ENCODE assay signal across 29 cellular contexts in genomic region chr19:56084835-56085536, GRCh38. TPM values are rescaled to one million over a fixed set of nuclear protein-coding genes. Genes with fewer than 3 reads are reported as not detected.
DNase-seq lines count a peak whose midpoint lies in the region; ATAC-seq, FAIRE-seq and TF ChIP-seq lines count a peak whose summit lies in the region.
"Had no signal": no experiment of that assay in that cellular context is flagged by ENCODE, and none has a peak within 500 bp of the region (broad histone marks: within the 10 kb centered on the region; RNA-seq: fewer than 3 reads in every experiment).

No MANE protein-coding gene starts in this region.

- H4K20me1 ChIP-seq in SK-N-SH (ENCODE audit: insufficient read depth) (peaks cover 48% of the 10 kb centered on the region), H1 (replicated peaks in 1 of 2; ENCODE audit: control insufficient read depth in 1 of 2, insufficient read depth in 2 of 2, low read length in 2 of 2) (peaks cover 19 to 20% of the 10 kb centered on the region in 2 experiments)

- H3K23me2 ChIP-seq in H1 (ENCODE audit: low read depth, low read length): peaks cover 7% of the 10 kb centered on the region

- H3K79me1 ChIP-seq in H1 (ENCODE audit: low read depth, low read length): peaks cover 4% of the 10 kb centered on the region

- DNase-seq in SK-N-SH: peak; percentile 21
- no peak for DNase-seq in H1 (ENCODE audit: low read depth in 1 of 2, low spot score in 2 of 2)
- peak; percentile 59 for DNase-seq in spleen
- no peak for DNase-seq in NCI-H1417 treated with DMSO at 0.1 percent for 48 hours (lab: John Stamatoyannopoulos, UW)
- DNase-seq in stimulated activated naive CD4-positive, alpha-beta T cell (lab: John Stamatoyannopoulos, UW): no peak
- DNase-seq: activated CD4-positive, alpha-beta T cell treated with anti-CD3 and anti-CD28 coated beads, Interleukin-2, amount 50 U/mL, for 48 hours; activated CD4-positive, CD25-positive, alpha-beta regulatory T cell treated with anti-CD3 and anti-CD28 coated beads, Interleukin-2, amount 50 U/mL, for 72 hours; activated naive CD4-positive, alpha-beta T cell treated with Interleukin-2 at 50 U/mL for 16 hours; AML-193; CD4-positive, CD25-positive, alpha-beta regulatory T cell; central memory CD4-positive, alpha-beta T cell; head of caudate nucleus; left ventricle myocardium inferior; NCI-H1092; NCI-H1694 treated with DMSO at 0.1 percent for 48 hours; NCI-H510A treated with DMSO at 0.1 percent for 48 hours; PC-3; psoas muscle; T-helper 17 cell had no signal

- TF ChIP-seq EP300 in SK-N-SH (IDR thresholded peaks at IDR 0.05; ENCODE audit: borderline replicate concordance in 1 of 2, low read depth in 1 of 2, low read length in 1 of 2) (no peak), H1 (IDR thresholded peaks at IDR 0.05; ENCODE audit: borderline replicate concordance in 1 of 2, low read depth in 2 of 2, low read length in 2 of 2) (no peak)

- no peak for TF ChIP-seq POLR2A in H1 (IDR thresholded peaks at IDR 0.05; ENCODE audit: control extremely low read depth in 1 of 2, low read depth in 2 of 2, low read length in 2 of 2)
- TF ChIP-seq POLR2A in spleen (IDR thresholded peaks at IDR 0.05): no peak

- H3K27ac ChIP-seq in SK-N-SH (ENCODE audit: low read depth in 2 of 2, low read length in 1 of 2): no peak overlapping the region
- H3K27ac ChIP-seq in HUES64 (ENCODE audit: low read depth, low read length): no peak overlapping the region; the same call in 1 of the 2 replicates
- H3K27ac ChIP-seq in H1 (ENCODE audit: low read depth, low read length): no peak overlapping the region
- H3K27ac ChIP-seq in spleen: peak overlapping the region in 1 of 8 donors; percentile 65
- H3K27ac ChIP-seq: left ventricle myocardium inferior, psoas muscle, upper lobe of left lung had no signal

- no peak overlapping the region; the same call in 1 of the 2 replicates for H4K8ac ChIP-seq in H1 (ENCODE audit: extremely low read depth, insufficient read depth, low read length)

- H3K27me3 ChIP-seq in SK-N-SH (ENCODE audit: insufficient read depth): no peaks in the 10 kb centered on the region
- H3K27me3 ChIP-seq in HUES64 (ENCODE audit: insufficient read depth, low read length): 0 out of 2 replicates have a peak, but pooled peaks cover 3% of the 10 kb centered on the region
- no peaks in the 10 kb centered on the region for H3K27me3 ChIP-seq in H1 (replicated peaks in 1 of 4; ENCODE audit: control insufficient read depth in 3 of 4, extremely low read depth in 1 of 4, insufficient read depth in 3 of 4, low read length in 3 of 4)
- H3K27me3 ChIP-seq in spleen (replicated peaks in 1 of 7): peaks cover 0 to 4% (median 0%) of the 10 kb centered on the region in 7 donors
- H3K27me3 ChIP-seq: adrenal gland, upper lobe of left lung had no signal

- no peak overlapping the region for H3K4ac ChIP-seq in H1 (replicated peaks; ENCODE audit: insufficient read length, low read depth, low read length)

- H2BK12ac ChIP-seq in H1 (ENCODE audit: low read depth, low read length): no peak overlapping the region

- TF ChIP-seq RAD21 in SK-N-SH (IDR thresholded peaks at IDR 0.05; ENCODE audit: low read length) (no peak), H1 (IDR thresholded peaks at IDR 0.05 in 1 of 2, conservative IDR thresholded peaks at IDR 0.05 in 1 of 2; ENCODE audit: low read depth in 2 of 2, low read length in 2 of 2) (no peak)

- no peak overlapping the region for H4K91ac ChIP-seq in H1 (replicated peaks; ENCODE audit: insufficient read length, low read length)

- H3K9me3 ChIP-seq in SK-N-SH (no peaks in the 10 kb centered on the region), HUES64 (ENCODE audit: insufficient read depth, low read depth, low read length) (no peaks in the 10 kb centered on the region), H1 (ENCODE audit: insufficient read depth in 2 of 2, low read depth in 1 of 2, low read length in 1 of 2) (no peaks in the 10 kb centered on the region), spleen (no peaks in the 10 kb centered on the region)
- H3K9me3 ChIP-seq: adrenal gland, left ventricle myocardium inferior, psoas muscle, upper lobe of left lung had no signal

- H3K56ac ChIP-seq in H1 (replicated peaks; ENCODE audit: insufficient read length, low read depth, low read length): no peak overlapping the region

- H2BK5ac ChIP-seq in H1 (ENCODE audit: low read depth, low read length): peak overlapping the region; percentile 41

- no peak for FAIRE-seq in H1 (lab: Jason Lieb, UNC)
- FAIRE-seq: A204.1, keratinocyte, TTC549 had no signal

- H3K23ac ChIP-seq in H1 (ENCODE audit: insufficient read length): no peak overlapping the region

- ATAC-seq in SK-N-SH treated with all-trans-retinoic acid at 6 μM for 48 hours (no peak), HG02852 (IDR thresholded peaks at IDR 0.05; ENCODE audit: unreplicated experiment) (no peak)
- ATAC-seq: PC-3; Right ventricle myocardium inferior; stimulated activated memory B cell treated with anti-CD40 and anti-IgM and Interleukin-4, amounts not matched to agents 10 μg/mL and 1 μg/mL and 100 μg/mL, for 72 hours; T-helper 17 cell had no signal

- H4K5ac ChIP-seq in H1 (ENCODE audit: insufficient read length, low read depth, low read length): no peak overlapping the region

- TF ChIP-seq CTCF in SK-N-SH (IDR thresholded peaks at IDR 0.05): no peak
- no peak for TF ChIP-seq CTCF in H1 (IDR thresholded peaks at IDR 0.05; ENCODE audit: control extremely low read depth in 1 of 3, insufficient read depth in 1 of 3, low read depth in 1 of 3, low read length in 3 of 3)
- TF ChIP-seq CTCF in spleen (IDR thresholded peaks at IDR 0.05 in 8 of 11, conservative IDR thresholded peaks at IDR 0.05 in 3 of 11): no peak

- H3K4me2 ChIP-seq in SK-N-SH: no peak overlapping the region
- H3K4me2 ChIP-seq in H1 (ENCODE audit: insufficient read depth in 1 of 2, low read depth in 2 of 2, low read length in 2 of 2): no peak overlapping the region

- no peak overlapping the region for H3K14ac ChIP-seq in H1 (ENCODE audit: insufficient read length)

- intact Hi-C loops in spleen (cut with DNase I; ENCODE audit: low total_unique reads): no loop called here

- H2BK120ac ChIP-seq in H1 (replicated peaks; ENCODE audit: low read depth, low read length): no peak overlapping the region

- no peak overlapping the region for H2BK15ac ChIP-seq in H1 (ENCODE audit: low read length)

- H3F3A ChIP-seq in SK-N-SH (replicated peaks; ENCODE audit: insufficient read depth): peaks cover 10% of the 10 kb centered on the region

- H3K79me2 ChIP-seq in SK-N-SH (ENCODE audit: insufficient read depth) (peaks cover 6% of the 10 kb centered on the region; the same call in 1 of the 2 replicates), H1 (ENCODE audit: control insufficient read depth in 1 of 2, insufficient read depth in 2 of 2, low read length in 2 of 2) (peaks cover 0 to 10% of the 10 kb centered on the region in 2 experiments; a peak in 1 of 4 replicates)

- H3K18ac ChIP-seq in H1 (ENCODE audit: extremely low read depth, low read length): no peak overlapping the region

- H3K9ac ChIP-seq in SK-N-SH (no peak overlapping the region), HUES64 (ENCODE audit: low read depth, low read length) (peak overlapping the region; percentile 24; the same call in 1 of the 2 replicates), H1 (replicated peaks in 1 of 4; ENCODE audit: extremely low read depth in 1 of 4, low read depth in 3 of 4, low read length in 3 of 4) (no peak overlapping the region)

- H3K9me2 ChIP-seq in SK-N-SH: no peaks in the 10 kb centered on the region

- WGBS in SK-N-SH (ENCODE audit: low lambda C conversion rate): 78% methylated on average over 16 of the region's 18 CpGs
- WGBS in HUES64: 83% methylated on average over 18 of the region's 18 CpGs
- WGBS in H1 (ENCODE audit: extremely low coverage in 1 of 2, insufficient coverage in 1 of 2, insufficient read length in 1 of 2, insufficient replicate concordance in 2 of 2, low coverage in 1 of 2, low lambda C conversion rate in 2 of 2, missing lambda C conversion rate in 1 of 2), 2 experiments: 88% methylated on average over 16 of the region's 18 CpGs; no CpG with 5 or more reads in 1 of the 2 experiments
- WGBS in spleen, 5 donors: 70 to 87% (median 82%) methylated on average over 6 to 18 of the region's 18 CpGs

- H2BK20ac ChIP-seq in H1 (ENCODE audit: low read length): no peak overlapping the region

- CTCF ChIA-PET in SK-N-SH (lab: Yijun Ruan, JAX): interaction anchor here (0.9 to 2.9 kb wide), 7 partner anchors 8 to 248 kb away, joined by 3 to 18 read pairs (median 3); no protein-coding TSS in a partner anchor
- CTCF ChIA-PET in H1 (lab: Charles Lee; ENCODE audit: partially characterized antibody): interaction anchor here (0.9 to 4.4 kb wide), 9 partner anchors 9 to 225 kb away, joined by 3 to 20 read pairs (median 5); no protein-coding TSS in a partner anchor

- 0 out of 2 replicates have a peak overlapping the region, but pooled peaks have one; percentile 19 for H2AK5ac ChIP-seq in H1 (ENCODE audit: low read depth, low read length)

- POLR2A ChIA-PET in SK-N-SH (lab: Yijun Ruan, JAX) (no interaction called here), H1 (lab: Charles Lee; ENCODE audit: partially characterized antibody) (interaction anchor here (0.8 to 2.2 kb wide), 8 partner anchors 20 to 283 kb away, joined by 3 to 5 read pairs (median 4); partner anchors contain the start of gene ZNF787)

- peaks cover 0 to 19% of the 10 kb centered on the region in 2 experiments for H3K36me3 ChIP-seq in SK-N-SH (replicated peaks in 1 of 2; ENCODE audit: control insufficient read depth in 1 of 2, insufficient read depth in 2 of 2, low read length in 1 of 2)
- peaks cover 17% of the 10 kb centered on the region; the same call in 1 of the 2 replicates for H3K36me3 ChIP-seq in HUES64 (ENCODE audit: insufficient read depth, low read length)
- peaks cover 2 to 11% (median 6%) of the 10 kb centered on the region in 4 experiments; a peak in 3 of 8 replicates for H3K36me3 ChIP-seq in H1 (ENCODE audit: control insufficient read depth in 2 of 4, insufficient read depth in 4 of 4, low read length in 3 of 4)
- H3K36me3 ChIP-seq in spleen: peaks cover 0 to 54% (median 27%) of the 10 kb centered on the region in 6 donors

- H3K4me3 ChIP-seq in SK-N-SH (ENCODE audit: low read depth in 2 of 2, low read length in 1 of 2): no peak overlapping the region
- no peak overlapping the region for H3K4me3 ChIP-seq in HUES64 (ENCODE audit: low read length)
- H3K4me3 ChIP-seq in H1 (ENCODE audit: extremely low read depth in 1 of 4, insufficient read depth in 2 of 4, low read depth in 3 of 4, low read length in 4 of 4): no peak overlapping the region
- no peak overlapping the region for H3K4me3 ChIP-seq in spleen
- H3K4me3 ChIP-seq: adrenal gland, left ventricle myocardium inferior, psoas muscle, upper lobe of left lung had no signal

- H3K4me1 ChIP-seq in SK-N-SH (ENCODE audit: control insufficient read depth in 1 of 2, insufficient read depth in 2 of 2, low read depth in 1 of 2, low read length in 1 of 2): peaks cover 0 to 6% of the 10 kb centered on the region in 2 experiments; a peak in 1 of 4 replicates
- H3K4me1 ChIP-seq in HUES64 (ENCODE audit: insufficient read depth, low read length): peaks cover 6% of the 10 kb centered on the region
- peaks cover 0 to 14% (median 7%) of the 10 kb centered on the region in 4 experiments; a peak in 6 of 7 replicates for H3K4me1 ChIP-seq in H1 (replicated peaks in 1 of 4; ENCODE audit: control insufficient read depth in 3 of 4, insufficient read depth in 4 of 4, low read length in 3 of 4)
- H3K4me1 ChIP-seq in spleen: peaks cover 12 to 72% (median 34%) of the 10 kb centered on the region in 6 donors

- H2AFZ ChIP-seq in SK-N-SH (ENCODE audit: low read depth) (no peak overlapping the region), H1 (ENCODE audit: low read length) (no peak overlapping the region)

RNA-seq across cellular contexts. Expression of gene ZNF787, which starts 36.1 kb away (rescaled TPM):
- polyA plus RNA-seq in SK-N-SH (2012; rRNA removed) (14.3 and 16.0 TPM in 2 replicates), H1 (2011; rRNA removed) (19.7 and 37.8 TPM in 2 replicates), spleen (10 to 100 TPM; 16.6 to 39.0 (median 21.1) TPM)
- 5.9 and 10.5 TPM in 2 replicates for polyA plus RNA-seq in SK-N-SH (2012; cell fraction: cytosol; rRNA removed)
- polyA plus RNA-seq in SK-N-SH (2012; cell fraction: nucleus; rRNA removed): 23.9 and 26.9 TPM in 2 replicates
- 34.4 TPM for polyA plus RNA-seq in HUES64 (2013, experiment 1 of 2)
- polyA plus RNA-seq in HUES64 (2013, experiment 2 of 2): 34.4 TPM
- total RNA-seq in H1 (2021; fragmentation: NEBNext Ultra II Directional; extraction: Animal tissue kit (Norgen Biotek cat#: 25700)): 56.0 and 57.3 TPM in 2 replicates
- 31.1 TPM for polyA plus RNA-seq in H1 (2011; cell fraction: cytosol; rRNA removed)
- 44.7 TPM for polyA plus RNA-seq in H1 (2011; cell fraction: nucleus; rRNA removed)
- 24.6 to 37.3 TPM (median 32.1 TPM) in 4 replicates for polyA plus RNA-seq in H1 (2012, experiment 1 of 2)
- polyA plus RNA-seq in H1 (2012, experiment 2 of 2): 26.0 TPM
- polyA plus RNA-seq in H1 (2013, experiment 1 of 2): 35.4 TPM
- 34.1 TPM for polyA plus RNA-seq in H1 (2013, experiment 2 of 2)
- 7.3 and 7.9 TPM in 2 replicates for polyA minus RNA-seq in H1 (2011; rRNA and poly(A)+ RNA removed)
- polyA minus RNA-seq in H1 (2011; cell fraction: cytosol; rRNA and poly(A)+ RNA removed): 37.4 TPM
- polyA minus RNA-seq in H1 (2011; cell fraction: nucleus; rRNA and poly(A)+ RNA removed): 25.1 TPM
- total RNA-seq in spleen: 10 to 100 TPM; 18.0 to 53.8 (median 42.8) TPM

RNA-seq across cellular contexts. Expression of gene ZNF444, which starts 56.1 kb away (rescaled TPM):
- polyA plus RNA-seq in SK-N-SH (2012; rRNA removed) (21.8 and 23.2 TPM in 2 replicates), H1 (2011; rRNA removed) (54.5 and 87.3 TPM in 2 replicates), spleen (10 to 100 TPM; 17.0 to 35.1 (median 22.6) TPM)
- 9.6 and 13.9 TPM in 2 replicates for polyA plus RNA-seq in SK-N-SH (2012; cell fraction: cytosol; rRNA removed)
- 68.1 and 90.5 TPM in 2 replicates for polyA plus RNA-seq in SK-N-SH (2012; cell fraction: nucleus; rRNA removed)
- 25.3 TPM for polyA plus RNA-seq in HUES64 (2013, experiment 1 of 2)
- 27.6 TPM for polyA plus RNA-seq in HUES64 (2013, experiment 2 of 2)
- 46.9 and 49.5 TPM in 2 replicates for total RNA-seq in H1 (2021; fragmentation: NEBNext Ultra II Directional; extraction: Animal tissue kit (Norgen Biotek cat#: 25700))
- polyA plus RNA-seq in H1 (2011; cell fraction: cytosol; rRNA removed): 52.7 TPM
- 82.7 TPM for polyA plus RNA-seq in H1 (2011; cell fraction: nucleus; rRNA removed)
- 29.2 to 41.5 TPM (median 39.9 TPM) in 4 replicates for polyA plus RNA-seq in H1 (2012, experiment 1 of 2)
- 29.3 TPM for polyA plus RNA-seq in H1 (2012, experiment 2 of 2)
- 29.2 TPM for polyA plus RNA-seq in H1 (2013, experiment 1 of 2)
- polyA plus RNA-seq in H1 (2013, experiment 2 of 2): 27.9 TPM
- polyA minus RNA-seq in H1 (2011; rRNA and poly(A)+ RNA removed): 4.0 and 7.3 TPM in 2 replicates
- 20.0 TPM for polyA minus RNA-seq in H1 (2011; cell fraction: cytosol; rRNA and poly(A)+ RNA removed)
- 22.2 TPM for polyA minus RNA-seq in H1 (2011; cell fraction: nucleus; rRNA and poly(A)+ RNA removed)
- 10 to 100 TPM; 17.0 to 27.9 (median 23.1) TPM for total RNA-seq in spleen

Comparison
In these comparisons a context has a peak if more than half of its experiments do, and no peak if none do; other contexts are left out.
1. DNase-seq: peak in SK-N-SH (single experiment) and spleen (single experiment); none in H1 (0 of 2), NCI-H1417 treated with DMSO at 0.1 percent for 48 hours (single experiment) and stimulated activated naive CD4-positive, alpha-beta T cell (0 of 6).